Comparison of ENCODE assay signal across 17 cellular contexts in the genomic region with DNA sequence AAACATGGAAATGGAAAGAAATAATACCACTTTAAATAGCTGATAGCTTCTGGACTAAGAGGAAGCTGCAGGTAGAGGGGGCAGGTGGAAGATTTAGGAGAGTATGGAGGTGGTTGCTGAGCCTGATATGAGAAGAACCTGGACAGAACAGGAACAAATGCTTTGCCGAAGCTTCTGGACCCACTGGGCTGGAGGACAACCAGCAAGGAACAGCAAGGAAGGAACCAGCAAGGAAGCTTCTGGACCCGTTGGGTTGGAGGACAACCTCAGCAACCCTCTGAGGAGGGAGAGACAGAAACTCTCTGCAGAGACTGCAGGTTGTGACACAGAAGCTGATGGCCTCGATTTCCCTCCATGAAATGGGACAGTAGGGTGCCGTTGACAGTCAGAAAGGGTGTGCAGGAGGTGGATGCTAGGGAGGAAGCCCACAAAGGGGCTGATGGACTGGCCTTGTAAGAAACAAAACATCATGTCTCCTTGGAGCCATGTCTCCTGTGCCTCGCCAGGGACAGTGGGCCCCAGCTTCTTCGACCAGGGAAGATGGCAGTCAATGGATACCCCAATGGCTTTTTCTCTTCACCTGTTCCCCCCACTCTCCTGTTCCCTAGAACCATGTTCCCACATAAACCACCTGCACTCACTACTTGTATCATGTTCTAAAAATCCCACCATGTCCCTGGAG. TPM values are rescaled to one million over a fixed set of nuclear protein-coding genes. Genes with fewer than 3 reads are reported as not detected.
"Had no signal": no experiment of that assay in that cellular context is flagged by ENCODE, and none has a peak within 500 bp of the region (broad histone marks: within the 10 kb centered on the region; RNA-seq: fewer than 3 reads in every experiment).

No MANE protein-coding gene starts in this region.

- H3K9me3 ChIP-seq: neutrophil, pancreas, right lobe of liver had no signal

- H3K9me3 Mint-ChIP-seq: type B pancreatic cell had no signal

- H3K27me3 ChIP-seq: ascending aorta, pancreas, right lobe of liver had no signal

- H3K4me3 ChIP-seq: ascending aorta, left ventricle myocardium inferior, pancreas, right lobe of liver, smooth muscle cell, thoracic aorta had no signal

- H3K27ac Mint-ChIP-seq: activated naive CD4-positive, alpha-beta T cell treated with anti-CD3 and anti-CD28 coated beads, Interleukin-2, amount 50 U/mL, for 72 hours; nephron; type B pancreatic cell; WTC11 had no signal

- H3K4me3 Mint-ChIP-seq: activated T-cell treated with anti-CD3 and anti-CD28 coated beads, Interleukin-2, amount 50 U/mL, for 4 hours; nephron; type B pancreatic cell; WTC11 had no signal

- H3K4me1 ChIP-seq: ascending aorta, left ventricle myocardium inferior, pancreas, right lobe of liver had no signal

- H3K36me3 ChIP-seq: ascending aorta, brain microvascular endothelial cell, left ventricle myocardium inferior, neutrophil, pancreas, right lobe of liver, thoracic aorta had no signal

- H3K36me3 Mint-ChIP-seq: type B pancreatic cell had no signal

- H3K4me1 Mint-ChIP-seq: nephron, WTC11 had no signal

- H3K27ac ChIP-seq: ascending aorta, brain microvascular endothelial cell, left ventricle myocardium inferior, neutrophil, pancreas, right lobe of liver, thoracic aorta had no signal

RNA-seq across cellular contexts. Expression of gene WNT3A, which starts 8.3 kb away (rescaled TPM):
- total RNA-seq: activated T-cell treated with anti-CD3 and anti-CD28 coated beads, Interleukin-2, amount 50 U/mL, for 4 hours; ascending aorta; dermis blood vessel endothelial cell; left ventricle myocardium inferior; mammary epithelial cell; pancreas; right lobe of liver; SK-MEL-5; T-helper 1 cell treated with Interleukin-12 subunit alpha and Interleukin-12 subunit beta and Interleukin-4 antibody, amounts not matched to agents 30 ng/mL and 1 ng/mL, for 36 hours; thoracic aorta had no signal
- polyA plus RNA-seq: smooth muscle cell had no signal

RNA-seq across cellular contexts. Expression of gene WNT9A, which starts 50.8 kb away (rescaled TPM):
- total RNA-seq: activated naive CD4-positive, alpha-beta T cell treated with anti-CD3 and anti-CD28 coated beads, Interleukin-2, amount 50 U/mL, for 72 hours; SK-MEL-5 had no signal
